ENCODE assay signal across 24 cellular contexts in genomic region chr18:11411021-11411420, GRCh38.
DNase-seq lines count a peak whose midpoint lies in the region; ATAC-seq and TF ChIP-seq lines count a peak whose summit lies in the region.
"Had no signal": no experiment of that assay in that cellular context is flagged by ENCODE, and none has a peak within 500 bp of the region (broad histone marks: within the 10 kb centered on the region; RNA-seq: fewer than 3 reads in every experiment).

No MANE protein-coding gene starts in this region.

- TF ChIP-seq CTCF in AG04449 (IDR thresholded peaks at IDR 0.05; ENCODE audit: insufficient read depth, low read length, missing control alignments) (no peak), IMR-90 (conservative IDR thresholded peaks at IDR 0.05; ENCODE audit: low read depth, low read length) (no peak), fibroblast of the aortic adventitia (IDR thresholded peaks at IDR 0.05; ENCODE audit: insufficient read depth, low read length) (no peak), HFFc6 (IDR thresholded peaks at IDR 0.05) (no peak)

- no peaks in the 10 kb centered on the region for H3K36me3 ChIP-seq in IMR-90 (ENCODE audit: control insufficient read depth, insufficient read depth, low read length)
- H3K36me3 ChIP-seq: BLaER1, MG63 had no signal

- DNase-seq in AG04449 (ENCODE audit: low read depth, low spot score) = peak; percentile 65
- peak; percentile 54 for DNase-seq in GM03348 (ENCODE audit: low spot score)
- DNase-seq in IMR-90 = peak; percentile 65
- peak; percentile 9 for DNase-seq in fibroblast of the aortic adventitia (ENCODE audit: low read depth)
- DNase-seq in iPS-NIHi11 (ENCODE audit: low spot score) = no peak
- DNase-seq in HFFc6 = no peak
- DNase-seq in DMS 273 (lab: John Stamatoyannopoulos, UW; ENCODE audit: unreplicated experiment) = no peak
- DNase-seq: Calu3; CD8-positive, alpha-beta T cell; Karpas-422; MG63; NCI-H1092; NCI-H1436 treated with DMSO at 0.1 percent for 48 hours; NCI-H2029; NCI-H526; PC-3; RPMI8226; SIG-M5; T-helper 1 cell had no signal

- H3K4me1 ChIP-seq in IMR-90 (ENCODE audit: control insufficient read depth, insufficient read depth, low read length) = peaks cover 6% of the 10 kb centered on the region; the same call in 1 of the 2 replicates
- H3K4me1 ChIP-seq: BLaER1 had no signal

- no peak overlapping the region for H3K27ac Mint-ChIP-seq in stimulated activated memory B cell treated with anti-CD40 and anti-IgM and Interleukin-4, amounts not matched to agents 10 μg/mL and 1 μg/mL and 100 μg/mL, for 72 hours
- H3K27ac Mint-ChIP-seq in HFFc6 = no peak overlapping the region
- H3K27ac Mint-ChIP-seq: CD8-positive, alpha-beta T cell; IgD-negative memory B cell had no signal

- no peaks in the 10 kb centered on the region for H3K79me1 ChIP-seq in IMR-90 (ENCODE audit: low read depth in 1 of 2, low read length in 2 of 2)

- H4K5ac ChIP-seq in IMR-90 (ENCODE audit: low read depth, low read length) = no peak overlapping the region

- no TSS peak for BruUV-seq in IMR-90 (replicated peaks; lab: Mats Ljungman, UMichigan)

- H3K9ac ChIP-seq in IMR-90 (ENCODE audit: low read depth, low read length) = no peak overlapping the region
- H3K9ac ChIP-seq: BLaER1 had no signal

- no peak overlapping the region for H2BK5ac ChIP-seq in IMR-90 (ENCODE audit: low read depth, low read length, poor library complexity, severe bottlenecking)

- TF ChIP-seq POLR2A in IMR-90 (IDR thresholded peaks at IDR 0.05; ENCODE audit: low read depth, low read length) = no peak

- no peaks in the 10 kb centered on the region for H3K9me1 ChIP-seq in IMR-90 (ENCODE audit: insufficient read depth, low read length)

- H3K27ac ChIP-seq in IMR-90 (ENCODE audit: insufficient read depth, low read length) = peak overlapping the region; percentile 82; the same call in 1 of the 2 replicates
- H3K27ac ChIP-seq: 22Rv1, BLaER1, HL-60 had no signal

- H3K23ac ChIP-seq in IMR-90 (ENCODE audit: low read depth, low read length) = no peak overlapping the region

- no peak overlapping the region for H3K56ac ChIP-seq in IMR-90 (ENCODE audit: extremely low read depth, insufficient read depth, low read length)

- H3K4me3 ChIP-seq in AG04449 (ENCODE audit: low read depth, low read length) = no peak overlapping the region
- no peak overlapping the region for H3K4me3 ChIP-seq in IMR-90 (ENCODE audit: insufficient read depth, low read depth, low read length)
- H3K4me3 ChIP-seq in fibroblast of the aortic adventitia (ENCODE audit: low read depth, low read length) = no peak overlapping the region
- H3K4me3 ChIP-seq: BLaER1, MG63 had no signal

- H3K36me3 Mint-ChIP-seq in stimulated activated memory B cell treated with anti-CD40 and anti-IgM and Interleukin-4, amounts not matched to agents 10 μg/mL and 1 μg/mL and 100 μg/mL, for 72 hours = no peaks in the 10 kb centered on the region
- no peaks in the 10 kb centered on the region for H3K36me3 Mint-ChIP-seq in HFFc6 (ENCODE audit: low read depth)
- H3K36me3 Mint-ChIP-seq: CD8-positive, alpha-beta T cell; IgD-negative memory B cell had no signal

- intact Hi-C loops in IMR-90 (cut with micrococcal nuclease) = no loop called here

- H3K27me3 Mint-ChIP-seq in stimulated activated memory B cell treated with anti-CD40 and anti-IgM and Interleukin-4, amounts not matched to agents 10 μg/mL and 1 μg/mL and 100 μg/mL, for 72 hours = no peaks in the 10 kb centered on the region
- H3K27me3 Mint-ChIP-seq in HFFc6 (ENCODE audit: insufficient read depth) = no peaks in the 10 kb centered on the region
- H3K27me3 Mint-ChIP-seq: IgD-negative memory B cell had no signal

- no peak overlapping the region for H4K8ac ChIP-seq in IMR-90 (ENCODE audit: low read depth in 2 of 2, low read length in 2 of 2)

- CTCF ChIA-PET in AG04449 (lab: Yijun Ruan, JAX) (interaction anchor here (0.9 to 1.7 kb wide), 3 partner anchors 100 to 527 kb away, joined by 3 to 12 read pairs (median 4); no protein-coding TSS in a partner anchor), IMR-90 (lab: Yijun Ruan, JAX) (interaction anchor here (1.1 kb wide), 1 partner anchor 100 kb away, joined by 3 read pairs; no protein-coding TSS in a partner anchor)

- H2BK120ac ChIP-seq in IMR-90 (ENCODE audit: low read depth, low read length) = no peak overlapping the region

- no peak overlapping the region for H2BK15ac ChIP-seq in IMR-90 (ENCODE audit: low read depth, low read length)

- H2AFZ ChIP-seq in IMR-90 (replicated peaks; ENCODE audit: low read length, poor library complexity) = peak overlapping the region; percentile 12

- peaks cover 3% of the 10 kb centered on the region for H3K9me3 Mint-ChIP-seq in stimulated activated memory B cell treated with anti-CD40 and anti-IgM and Interleukin-4, amounts not matched to agents 10 μg/mL and 1 μg/mL and 100 μg/mL, for 72 hours
- no peaks in the 10 kb centered on the region for H3K9me3 Mint-ChIP-seq in HFFc6
- H3K9me3 Mint-ChIP-seq: CD8-positive, alpha-beta T cell had no signal

- H3K4me1 Mint-ChIP-seq in stimulated activated memory B cell treated with anti-CD40 and anti-IgM and Interleukin-4, amounts not matched to agents 10 μg/mL and 1 μg/mL and 100 μg/mL, for 72 hours = no peaks in the 10 kb centered on the region
- H3K4me1 Mint-ChIP-seq in HFFc6 (ENCODE audit: low read depth) = peaks cover 14% of the 10 kb centered on the region; the same call in 1 of the 2 replicates
- H3K4me1 Mint-ChIP-seq: IgD-negative memory B cell had no signal

- POLR2A ChIA-PET in AG04449 (lab: Yijun Ruan, JAX) (no interaction called here), IMR-90 (lab: Charles Lee; ENCODE audit: unreplicated experiment) (no interaction called here)

- no peak overlapping the region for H4K91ac ChIP-seq in IMR-90 (ENCODE audit: insufficient read depth, low read depth, low read length)

- no peak for TF ChIP-seq RAD21 in IMR-90 (IDR thresholded peaks at IDR 0.05; ENCODE audit: low read length)

- dilution Hi-C loops in IMR-90 (cut with HindIII; ENCODE audit: low sequenced_read_pairs, unreplicated experiment) = no loop called here

- no peak overlapping the region for H2AK5ac ChIP-seq in IMR-90 (ENCODE audit: low read depth, low read length)

- no peak overlapping the region for H3K4me3 Mint-ChIP-seq in stimulated activated memory B cell treated with anti-CD40 and anti-IgM and Interleukin-4, amounts not matched to agents 10 μg/mL and 1 μg/mL and 100 μg/mL, for 72 hours
- H3K4me3 Mint-ChIP-seq in HFFc6 = no peak overlapping the region
- H3K4me3 Mint-ChIP-seq: CD8-positive, alpha-beta T cell; IgD-negative memory B cell had no signal

- H3K4ac ChIP-seq in IMR-90 (ENCODE audit: low read depth, low read length) = no peak overlapping the region

- H3K4me2 ChIP-seq in IMR-90 (ENCODE audit: low read depth, low read length) = no peak overlapping the region; the same call in 1 of the 2 replicates
- H3K4me2 ChIP-seq: BLaER1 had no signal

- no peaks in the 10 kb centered on the region for H4K20me1 ChIP-seq in IMR-90 (ENCODE audit: insufficient read depth, low read length)
- H4K20me1 ChIP-seq: BLaER1 had no signal

- H3K27me3 ChIP-seq in IMR-90 (ENCODE audit: control insufficient read depth, insufficient read depth, low read length) = no peaks in the 10 kb centered on the region
- H3K27me3 ChIP-seq: BLaER1, MG63 had no signal

- H3K14ac ChIP-seq in IMR-90 (replicated peaks; ENCODE audit: low read depth, low read length) = no peak overlapping the region

- in situ Hi-C loops in IMR-90 (cut with MboI; ENCODE audit: low sequenced_read_pairs) = no loop called here

- no peaks in the 10 kb centered on the region for H3K9me3 ChIP-seq in IMR-90 (ENCODE audit: control insufficient read depth, insufficient read depth, low read length)
- H3K9me3 ChIP-seq: BLaER1, MG63 had no signal

- no peak overlapping the region for H2AK9ac ChIP-seq in IMR-90 (replicated peaks; ENCODE audit: low read depth, low read length, poor library complexity)

- H2BK20ac ChIP-seq in IMR-90 (ENCODE audit: low read depth, low read length) = no peak overlapping the region

- H3K18ac ChIP-seq in IMR-90 (ENCODE audit: low read depth, low read length) = peak overlapping the region; percentile 74; the same call in 1 of the 2 replicates

- peak; percentile 63 for ATAC-seq in IMR-90 (ENCODE audit: low read depth)
- ATAC-seq in stimulated activated memory B cell treated with anti-CD40 and anti-IgM and Interleukin-4, amounts not matched to agents 10 μg/mL and 1 μg/mL and 100 μg/mL, for 72 hours = no peak
- ATAC-seq: CD8-positive, alpha-beta T cell; PC-3 had no signal

TF ChIP-seq in IMR-90, 13 proteins besides CTCF, POLR2A, EP300 and RAD21 (continues in another document):
- no peak for TF ChIP-seq MXI1 (IDR thresholded peaks at IDR 0.05; ENCODE audit: borderline replicate concordance, low read depth, low read length)
- no peak for TF ChIP-seq MAFK (IDR thresholded peaks at IDR 0.05; ENCODE audit: low read depth, low read length)
- no peak for TF ChIP-seq RCOR1 (IDR thresholded peaks at IDR 0.05; ENCODE audit: insufficient replicate concordance, low read length)
- TF ChIP-seq ELK1 (IDR thresholded peaks at IDR 0.05; ENCODE audit: borderline replicate concordance, low read depth, low read length) = no peak
- TF ChIP-seq SMC3 (IDR thresholded peaks at IDR 0.05; ENCODE audit: low read depth, low read length) = no peak
- TF ChIP-seq MAZ (IDR thresholded peaks at IDR 0.05; ENCODE audit: borderline replicate concordance, low read depth, low read length) = no peak
- TF ChIP-seq CHD1 (IDR thresholded peaks at IDR 0.05; ENCODE audit: low read depth, low read length) = no peak
- no peak for TF ChIP-seq FOS (IDR thresholded peaks at IDR 0.05; ENCODE audit: low read depth, low read length)
- no peak for TF ChIP-seq USF2 (IDR thresholded peaks at IDR 0.05; ENCODE audit: low read depth, low read length)
- no peak for TF ChIP-seq CEBPB (IDR thresholded peaks at IDR 0.05; ENCODE audit: low read depth, low read length)
- no peak for TF ChIP-seq BHLHE40 (IDR thresholded peaks at IDR 0.05; ENCODE audit: low read depth, low read length)
- TF ChIP-seq NFE2L2 (IDR thresholded peaks at IDR 0.05; ENCODE audit: low read depth, low read length) = no peak

Comparison
In these comparisons a context has a peak if more than half of its experiments do, and no peak if none do; other contexts are left out.
1. DNase-seq: peak in AG04449 (single experiment), GM03348 (single experiment), IMR-90 (single experiment) and fibroblast of the aortic adventitia (single experiment); none in iPS-NIHi11 (single experiment), HFFc6 (single experiment) and DMS 273 (single experiment).